In genomic region chr18:70290482-70291294, GRCh38 we compare ENCODE assay signal across 10 cellular contexts. TPM values are rescaled to one million over a fixed set of nuclear protein-coding genes. Genes with fewer than 3 reads are reported as not detected.
DNase-seq lines count a peak whose midpoint lies in the region; ATAC-seq lines count a peak whose summit lies in the region.
"Had no signal": no experiment of that assay in that cellular context is flagged by ENCODE, and none has a peak within 500 bp of the region (broad histone marks: within the 10 kb centered on the region; RNA-seq: fewer than 3 reads in every experiment).

No MANE protein-coding gene starts in this region.

- no peak overlapping the region for H3K27ac ChIP-seq in iPS-18a (ENCODE audit: low read length)

- H3K9ac ChIP-seq in iPS-18a (ENCODE audit: low read length), result peak overlapping the region; percentile 78

- DNase-seq in T-helper 1 cell, result no peak
- DNase-seq in stimulated activated effector memory CD8-positive, alpha-beta T cell treated with anti-CD3 and anti-CD28 coated beads, Interleukin-12 subunit alpha, Interleukin-12 subunit beta, amount 100 ng/mL, for 72 hours (ENCODE audit: low spot score in 2 of 2), result no peak
- no peak for DNase-seq in NCI-H2081 (lab: John Stamatoyannopoulos, UW)
- DNase-seq in left lobe of liver (ENCODE audit: low spot score), result no peak
- DNase-seq: central memory CD4-positive, alpha-beta T cell; NCI-H510A had no signal

- peaks cover 18% of the 10 kb centered on the region for H3K4me1 ChIP-seq in iPS-18a (ENCODE audit: control insufficient read depth, low read depth, low read length)

- H3K9me3 ChIP-seq in iPS-18a (ENCODE audit: control insufficient read depth, low read depth, low read length), result no peaks in the 10 kb centered on the region

- no peaks in the 10 kb centered on the region for H3K36me3 ChIP-seq in iPS-18a (ENCODE audit: control insufficient read depth, low read depth, low read length)

- no peak for ATAC-seq in activated T-helper 17 cell treated with anti-CD3 and anti-CD28 coated beads, Interleukin-2, amount 50 U/mL, for 72 hours (replicated peaks)
- ATAC-seq in stimulated activated effector memory CD8-positive, alpha-beta T cell treated with anti-CD3 and anti-CD28 coated beads, Interleukin-12 subunit alpha, Interleukin-12 subunit beta, amount 100 ng/mL, for 72 hours, result no peak
- ATAC-seq in left lobe of liver (no peak), GM19467 (IDR thresholded peaks at IDR 0.05; ENCODE audit: unreplicated experiment) (no peak)

- peaks cover 40% of the 10 kb centered on the region for H3K27me3 Mint-ChIP-seq in T-helper 1 cell treated with Interleukin-12 subunit alpha and Interleukin-12 subunit beta and Interleukin-4 antibody, amounts not matched to agents 30 μg/mL and 1 μg/mL, for 36 hours (ENCODE audit: low read depth)
- H3K27me3 Mint-ChIP-seq in activated T-helper 17 cell treated with anti-CD3 and anti-CD28 coated beads, Interleukin-2, amount 50 U/mL, for 72 hours, result peaks cover 31% of the 10 kb centered on the region

- H3K27me3 ChIP-seq in iPS-18a (ENCODE audit: control insufficient read depth, insufficient read depth, low read length), result peaks cover 7% of the 10 kb centered on the region

- H3K4me1 Mint-ChIP-seq in T-helper 1 cell treated with Interleukin-12 subunit alpha and Interleukin-12 subunit beta and Interleukin-4 antibody, amounts not matched to agents 30 μg/mL and 1 μg/mL, for 36 hours (ENCODE audit: low read depth), result peaks cover 4% of the 10 kb centered on the region
- no peaks in the 10 kb centered on the region for H3K4me1 Mint-ChIP-seq in activated T-helper 17 cell treated with anti-CD3 and anti-CD28 coated beads, Interleukin-2, amount 50 U/mL, for 72 hours
- H3K4me1 Mint-ChIP-seq in stimulated activated effector memory CD8-positive, alpha-beta T cell treated with anti-CD3 and anti-CD28 coated beads, Interleukin-12 subunit alpha, Interleukin-12 subunit beta, amount 100 ng/mL, for 72 hours, result peaks cover 5% of the 10 kb centered on the region

- no peaks in the 10 kb centered on the region for H3K9me3 Mint-ChIP-seq in T-helper 1 cell treated with Interleukin-12 subunit alpha and Interleukin-12 subunit beta and Interleukin-4 antibody, amounts not matched to agents 30 μg/mL and 1 μg/mL, for 36 hours
- no peaks in the 10 kb centered on the region for H3K9me3 Mint-ChIP-seq in activated T-helper 17 cell treated with anti-CD3 and anti-CD28 coated beads, Interleukin-2, amount 50 U/mL, for 72 hours
- no peaks in the 10 kb centered on the region for H3K9me3 Mint-ChIP-seq in stimulated activated effector memory CD8-positive, alpha-beta T cell treated with anti-CD3 and anti-CD28 coated beads, Interleukin-12 subunit alpha, Interleukin-12 subunit beta, amount 100 ng/mL, for 72 hours

- H3K36me3 Mint-ChIP-seq in T-helper 1 cell treated with Interleukin-12 subunit alpha and Interleukin-12 subunit beta and Interleukin-4 antibody, amounts not matched to agents 30 μg/mL and 1 μg/mL, for 36 hours (ENCODE audit: low read depth), result peaks cover 2% of the 10 kb centered on the region
- H3K36me3 Mint-ChIP-seq in activated T-helper 17 cell treated with anti-CD3 and anti-CD28 coated beads, Interleukin-2, amount 50 U/mL, for 72 hours (ENCODE audit: low read depth), result no peaks in the 10 kb centered on the region
- no peaks in the 10 kb centered on the region for H3K36me3 Mint-ChIP-seq in stimulated activated effector memory CD8-positive, alpha-beta T cell treated with anti-CD3 and anti-CD28 coated beads, Interleukin-12 subunit alpha, Interleukin-12 subunit beta, amount 100 ng/mL, for 72 hours

- peak overlapping the region; percentile 72 for H3K4me3 Mint-ChIP-seq in T-helper 1 cell treated with Interleukin-12 subunit alpha and Interleukin-12 subunit beta and Interleukin-4 antibody, amounts not matched to agents 30 μg/mL and 1 μg/mL, for 36 hours
- peak overlapping the region; percentile 74 for H3K4me3 Mint-ChIP-seq in activated T-helper 17 cell treated with anti-CD3 and anti-CD28 coated beads, Interleukin-2, amount 50 U/mL, for 72 hours
- peak overlapping the region; percentile 44 for H3K4me3 Mint-ChIP-seq in stimulated activated effector memory CD8-positive, alpha-beta T cell treated with anti-CD3 and anti-CD28 coated beads, Interleukin-12 subunit alpha, Interleukin-12 subunit beta, amount 100 ng/mL, for 72 hours

- H3K4me3 ChIP-seq in iPS-18a (ENCODE audit: low read length), result peak overlapping the region; percentile 94

- no peak overlapping the region for H3K27ac Mint-ChIP-seq in T-helper 1 cell treated with Interleukin-12 subunit alpha and Interleukin-12 subunit beta and Interleukin-4 antibody, amounts not matched to agents 30 μg/mL and 1 μg/mL, for 36 hours
- H3K27ac Mint-ChIP-seq in activated T-helper 17 cell treated with anti-CD3 and anti-CD28 coated beads, Interleukin-2, amount 50 U/mL, for 72 hours, result no peak overlapping the region
- no peak overlapping the region for H3K27ac Mint-ChIP-seq in stimulated activated effector memory CD8-positive, alpha-beta T cell treated with anti-CD3 and anti-CD28 coated beads, Interleukin-12 subunit alpha, Interleukin-12 subunit beta, amount 100 ng/mL, for 72 hours

RNA-seq across cellular contexts. Expression of gene SOCS6, which starts 1.8 kb away (rescaled TPM):
- total RNA-seq in activated T-helper 17 cell treated with anti-CD3 and anti-CD28 coated beads, Interleukin-2, amount 50 U/mL, for 72 hours, result 1 to 10 TPM in 1 of 2 donors, under 1 TPM in 1; 0.58 to 1.6 TPM
- total RNA-seq in left lobe of liver, result 12.0 TPM
